In the genomic region with DNA sequence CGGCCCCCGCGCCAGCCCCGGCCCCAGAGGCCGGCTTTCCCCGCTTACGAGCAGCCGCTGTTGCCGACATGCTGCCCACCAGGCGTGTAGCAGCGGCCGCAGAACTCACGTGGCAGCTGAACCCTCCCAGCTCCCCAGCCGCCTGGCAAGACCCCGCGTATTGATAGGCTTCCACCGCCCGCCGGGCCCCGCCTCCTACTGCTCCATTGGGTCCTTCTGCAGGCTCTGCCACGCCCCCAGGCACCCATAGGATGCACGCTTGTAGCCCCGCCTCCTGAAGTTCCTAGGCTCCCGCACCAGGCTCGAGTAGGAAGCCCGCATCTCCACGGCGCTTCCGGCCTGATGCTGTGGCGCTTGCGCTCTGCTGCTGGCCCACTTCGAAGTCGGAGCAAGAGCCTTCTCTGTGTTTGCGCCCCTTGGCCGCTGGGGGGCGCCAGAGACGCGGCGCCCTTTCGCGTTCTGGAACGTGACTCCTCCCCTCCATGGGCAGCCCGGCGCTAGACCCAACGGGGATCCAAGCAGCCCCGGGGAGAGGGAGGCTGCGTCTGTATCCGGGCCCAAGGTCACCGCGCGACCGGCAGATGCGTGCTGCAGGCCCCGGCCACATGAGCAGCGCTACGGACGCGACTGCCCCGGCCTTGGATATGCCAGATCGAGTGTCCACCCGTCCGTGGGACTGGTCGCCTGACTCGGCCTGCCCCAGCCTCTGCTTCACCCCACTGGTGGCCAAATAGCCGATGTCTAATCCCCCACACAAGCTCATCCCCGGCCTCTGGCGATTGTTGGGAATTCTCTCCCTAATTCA, we compare ENCODE assay signal across 1 cellular context.
A peak's percentile ranks its signal among the peaks of the same experiment; 100 is the strongest.
TF ChIP-seq lines count a peak whose summit lies in the region.

A gene (plus strand): TSS at position 566 of the 805 bp plus-strand sequence. CDS start 993 bp downstream, outside the sequence.
A gene with protein sequence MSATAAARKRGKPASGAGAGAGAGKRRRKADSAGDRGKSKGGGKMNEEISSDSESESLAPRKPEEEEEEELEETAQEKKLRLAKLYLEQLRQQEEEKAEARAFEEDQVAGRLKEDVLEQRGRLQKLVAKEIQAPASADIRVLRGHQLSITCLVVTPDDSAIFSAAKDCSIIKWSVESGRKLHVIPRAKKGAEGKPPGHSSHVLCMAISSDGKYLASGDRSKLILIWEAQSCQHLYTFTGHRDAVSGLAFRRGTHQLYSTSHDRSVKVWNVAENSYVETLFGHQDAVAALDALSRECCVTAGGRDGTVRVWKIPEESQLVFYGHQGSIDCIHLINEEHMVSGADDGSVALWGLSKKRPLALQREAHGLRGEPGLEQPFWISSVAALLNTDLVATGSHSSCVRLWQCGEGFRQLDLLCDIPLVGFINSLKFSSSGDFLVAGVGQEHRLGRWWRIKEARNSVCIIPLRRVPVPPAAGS (minus strand): TSS at position 107 of the 805 bp plus-strand sequence. CDS start 37 bp downstream, at position 70.

TF ChIP-seq in K562, 482 proteins besides CTCF, POLR2A, EP300 and RAD21 (continued from another document and continues in another):
- TF ChIP-seq ZNF408 (CRISPR knock-in tag; IDR thresholded peaks at IDR 0.05; ENCODE audit: low read depth) (no peak), ATF1 (CRISPR knock-in tag; IDR thresholded peaks at IDR 0.05) (no peak), ATF1 (tag; IDR thresholded peaks at IDR 0.05) (0 out of 2 replicates have a peak, but pooled peaks have one; percentile 25), SRF (CRISPR knock-in tag; IDR thresholded peaks at IDR 0.05) (peak in 1 of 2 experiments; percentile 57; a peak in 2 of 4 replicates), MYC (IDR thresholded peaks at IDR 0.05; ENCODE audit: low read depth, low read length) (peak; percentile 95), MYC (CRISPR knock-in tag; IDR thresholded peaks at IDR 0.05; ENCODE audit: borderline replicate concordance, low read depth) (peak; percentile 82; the same call in 1 of the 2 replicates), RBM17 (IDR thresholded peaks at IDR 0.05; ENCODE audit: borderline replicate concordance, low read depth, low read length) (no peak), CHD4 (IDR thresholded peaks at IDR 0.05; ENCODE audit: insufficient read depth, insufficient replicate concordance, low read depth, low read length, poor library complexity, severe bottlenecking) (no peak), FOS (IDR thresholded peaks at IDR 0.05; ENCODE audit: extremely low read depth, insufficient read length) (peak; percentile 86), TAF9B (IDR thresholded peaks at IDR 0.05; ENCODE audit: partially characterized antibody) (peak; percentile 7), HCFC1 (IDR thresholded peaks at IDR 0.05; ENCODE audit: low read depth, low read length) (peak; percentile 48), C11orf30 (IDR thresholded peaks at IDR 0.05; ENCODE audit: low read depth) (peak; percentile 65), CTBP1 (IDR thresholded peaks at IDR 0.05; ENCODE audit: borderline replicate concordance) (peak; percentile 81; the same call in 1 of the 2 replicates), ZNF589 (CRISPR knock-in tag; IDR thresholded peaks at IDR 0.05; ENCODE audit: low read depth) (0 out of 2 replicates have a peak, but pooled peaks have one; percentile 6), NFRKB (IDR thresholded peaks at IDR 0.05; ENCODE audit: low read depth) (no peak; the same call in 1 of the 2 replicates), ZNF217 (CRISPR knock-in tag; IDR thresholded peaks at IDR 0.05) (no peak), SAP30 (IDR thresholded peaks at IDR 0.05; ENCODE audit: borderline replicate concordance, insufficient read depth, low read depth, low read length, poor library complexity, severe bottlenecking) (peak; percentile 97), POLR3A (IDR thresholded peaks at IDR 0.05; ENCODE audit: borderline replicate concordance, extremely low read depth, insufficient read depth, insufficient read length) (no peak), ZNF551 (CRISPR knock-in tag; IDR thresholded peaks at IDR 0.05) (no peak), SMAD4 (CRISPR knock-in tag; conservative IDR thresholded peaks at IDR 0.05) (peak; percentile 28; the same call in 1 of the 2 replicates), PCBP1 (IDR thresholded peaks at IDR 0.05; ENCODE audit: low read depth, low read length, poor library complexity, severe bottlenecking) (peak; percentile 51), SP1 (CRISPR knock-in tag; IDR thresholded peaks at IDR 0.05) (peak; percentile 98), DNMT1 (IDR thresholded peaks at IDR 0.05) (no peak), POLR2H (tag; IDR thresholded peaks at IDR 0.05; ENCODE audit: low read depth) (0 out of 2 replicates have a peak, but pooled peaks have one; percentile 40), ZKSCAN1 (IDR thresholded peaks at IDR 0.05; ENCODE audit: low read depth, low read length) (0 out of 2 replicates have a peak, but pooled peaks have one; percentile 32), POLR2AphosphoS2 (IDR thresholded peaks at IDR 0.05; ENCODE audit: low read length) (no peak), SETDB1 (IDR thresholded peaks at IDR 0.05; ENCODE audit: low read length) (no peak), ESRRA (IDR thresholded peaks at IDR 0.05; ENCODE audit: borderline replicate concordance, low read depth) (peak; percentile 94), BCL6 (CRISPR knock-in tag; IDR thresholded peaks at IDR 0.05) (no peak), L3MBTL2 (IDR thresholded peaks at IDR 0.05) (peak; percentile 71; the same call in 1 of the 2 replicates), RB1 (IDR thresholded peaks at IDR 0.05; ENCODE audit: low read depth) (peak; percentile 80), CREBBP (IDR thresholded peaks at IDR 0.05; ENCODE audit: low read depth, low read length) (no peak), SP2 (IDR thresholded peaks at IDR 0.05; ENCODE audit: extremely low read depth, low read depth, low read length, poor library complexity, severe bottlenecking) (peak; percentile 43)
- TF ChIP-seq, protein P1, sequence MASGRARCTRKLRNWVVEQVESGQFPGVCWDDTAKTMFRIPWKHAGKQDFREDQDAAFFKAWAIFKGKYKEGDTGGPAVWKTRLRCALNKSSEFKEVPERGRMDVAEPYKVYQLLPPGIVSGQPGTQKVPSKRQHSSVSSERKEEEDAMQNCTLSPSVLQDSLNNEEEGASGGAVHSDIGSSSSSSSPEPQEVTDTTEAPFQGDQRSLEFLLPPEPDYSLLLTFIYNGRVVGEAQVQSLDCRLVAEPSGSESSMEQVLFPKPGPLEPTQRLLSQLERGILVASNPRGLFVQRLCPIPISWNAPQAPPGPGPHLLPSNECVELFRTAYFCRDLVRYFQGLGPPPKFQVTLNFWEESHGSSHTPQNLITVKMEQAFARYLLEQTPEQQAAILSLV (tag; IDR thresholded peaks at IDR 0.05), result no peak
- TF ChIP-seq, protein P2, sequence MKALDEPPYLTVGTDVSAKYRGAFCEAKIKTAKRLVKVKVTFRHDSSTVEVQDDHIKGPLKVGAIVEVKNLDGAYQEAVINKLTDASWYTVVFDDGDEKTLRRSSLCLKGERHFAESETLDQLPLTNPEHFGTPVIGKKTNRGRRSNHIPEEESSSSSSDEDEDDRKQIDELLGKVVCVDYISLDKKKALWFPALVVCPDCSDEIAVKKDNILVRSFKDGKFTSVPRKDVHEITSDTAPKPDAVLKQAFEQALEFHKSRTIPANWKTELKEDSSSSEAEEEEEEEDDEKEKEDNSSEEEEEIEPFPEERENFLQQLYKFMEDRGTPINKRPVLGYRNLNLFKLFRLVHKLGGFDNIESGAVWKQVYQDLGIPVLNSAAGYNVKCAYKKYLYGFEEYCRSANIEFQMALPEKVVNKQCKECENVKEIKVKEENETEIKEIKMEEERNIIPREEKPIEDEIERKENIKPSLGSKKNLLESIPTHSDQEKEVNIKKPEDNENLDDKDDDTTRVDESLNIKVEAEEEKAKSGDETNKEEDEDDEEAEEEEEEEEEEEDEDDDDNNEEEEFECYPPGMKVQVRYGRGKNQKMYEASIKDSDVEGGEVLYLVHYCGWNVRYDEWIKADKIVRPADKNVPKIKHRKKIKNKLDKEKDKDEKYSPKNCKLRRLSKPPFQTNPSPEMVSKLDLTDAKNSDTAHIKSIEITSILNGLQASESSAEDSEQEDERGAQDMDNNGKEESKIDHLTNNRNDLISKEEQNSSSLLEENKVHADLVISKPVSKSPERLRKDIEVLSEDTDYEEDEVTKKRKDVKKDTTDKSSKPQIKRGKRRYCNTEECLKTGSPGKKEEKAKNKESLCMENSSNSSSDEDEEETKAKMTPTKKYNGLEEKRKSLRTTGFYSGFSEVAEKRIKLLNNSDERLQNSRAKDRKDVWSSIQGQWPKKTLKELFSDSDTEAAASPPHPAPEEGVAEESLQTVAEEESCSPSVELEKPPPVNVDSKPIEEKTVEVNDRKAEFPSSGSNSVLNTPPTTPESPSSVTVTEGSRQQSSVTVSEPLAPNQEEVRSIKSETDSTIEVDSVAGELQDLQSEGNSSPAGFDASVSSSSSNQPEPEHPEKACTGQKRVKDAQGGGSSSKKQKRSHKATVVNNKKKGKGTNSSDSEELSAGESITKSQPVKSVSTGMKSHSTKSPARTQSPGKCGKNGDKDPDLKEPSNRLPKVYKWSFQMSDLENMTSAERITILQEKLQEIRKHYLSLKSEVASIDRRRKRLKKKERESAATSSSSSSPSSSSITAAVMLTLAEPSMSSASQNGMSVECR (CRISPR knock-in tag; IDR thresholded peaks at IDR 0.05), result peak; percentile 80
- TF ChIP-seq, protein P3, sequence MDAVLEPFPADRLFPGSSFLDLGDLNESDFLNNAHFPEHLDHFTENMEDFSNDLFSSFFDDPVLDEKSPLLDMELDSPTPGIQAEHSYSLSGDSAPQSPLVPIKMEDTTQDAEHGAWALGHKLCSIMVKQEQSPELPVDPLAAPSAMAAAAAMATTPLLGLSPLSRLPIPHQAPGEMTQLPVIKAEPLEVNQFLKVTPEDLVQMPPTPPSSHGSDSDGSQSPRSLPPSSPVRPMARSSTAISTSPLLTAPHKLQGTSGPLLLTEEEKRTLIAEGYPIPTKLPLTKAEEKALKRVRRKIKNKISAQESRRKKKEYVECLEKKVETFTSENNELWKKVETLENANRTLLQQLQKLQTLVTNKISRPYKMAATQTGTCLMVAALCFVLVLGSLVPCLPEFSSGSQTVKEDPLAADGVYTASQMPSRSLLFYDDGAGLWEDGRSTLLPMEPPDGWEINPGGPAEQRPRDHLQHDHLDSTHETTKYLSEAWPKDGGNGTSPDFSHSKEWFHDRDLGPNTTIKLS (IDR thresholded peaks at IDR 0.05; ENCODE audit: borderline replicate concordance, low read depth), result peak; percentile 70; the same call in 1 of the 2 replicates
- TF ChIP-seq, protein P4, sequence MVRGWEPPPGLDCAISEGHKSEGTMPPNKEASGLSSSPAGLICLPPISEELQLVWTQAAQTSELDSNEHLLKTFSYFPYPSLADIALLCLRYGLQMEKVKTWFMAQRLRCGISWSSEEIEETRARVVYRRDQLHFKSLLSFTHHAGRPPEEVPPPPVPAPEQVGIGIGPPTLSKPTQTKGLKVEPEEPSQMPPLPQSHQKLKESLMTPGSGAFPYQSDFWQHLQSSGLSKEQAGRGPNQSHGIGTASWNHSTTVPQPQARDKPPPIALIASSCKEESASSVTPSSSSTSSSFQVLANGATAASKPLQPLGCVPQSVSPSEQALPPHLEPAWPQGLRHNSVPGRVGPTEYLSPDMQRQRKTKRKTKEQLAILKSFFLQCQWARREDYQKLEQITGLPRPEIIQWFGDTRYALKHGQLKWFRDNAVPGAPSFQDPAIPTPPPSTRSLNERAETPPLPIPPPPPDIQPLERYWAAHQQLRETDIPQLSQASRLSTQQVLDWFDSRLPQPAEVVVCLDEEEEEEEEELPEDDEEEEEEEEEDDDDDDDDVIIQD (CRISPR knock-in tag; IDR thresholded peaks at IDR 0.05), result no peak
